Comparison of ENCODE assay signal across 8 cellular contexts in the genomic region with DNA sequence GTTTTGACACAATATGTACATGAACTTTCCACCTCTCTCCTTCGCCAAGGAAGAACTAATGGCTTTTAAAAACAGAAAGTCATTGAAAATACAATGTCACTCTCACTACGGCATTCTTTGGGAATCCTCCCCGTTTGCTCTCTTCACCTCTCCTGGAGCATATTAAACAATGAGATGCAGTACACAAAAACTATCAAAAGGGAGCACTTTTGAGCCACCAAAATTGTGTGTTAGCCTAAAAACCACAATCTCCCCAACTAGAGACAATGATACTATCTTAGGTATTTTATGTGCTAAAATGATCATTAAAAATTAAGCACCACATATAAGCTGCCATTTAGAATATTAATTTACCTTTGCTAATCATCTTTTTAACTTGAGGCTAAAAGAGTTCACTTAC.
DNase-seq lines count a peak whose midpoint lies in the region; ATAC-seq and TF ChIP-seq lines count a peak whose summit lies in the region.

No MANE protein-coding gene starts in this region.

- no peak for TF ChIP-seq POLR2A in spleen (IDR thresholded peaks at IDR 0.05)

- H3K27ac ChIP-seq in AG04450 (ENCODE audit: low read depth, low read length) (no peak overlapping the region), spleen (no peak overlapping the region)

- H3K4me3 ChIP-seq in AG04450 (ENCODE audit: low read depth, low read length), result no peak overlapping the region
- H3K4me3 ChIP-seq in cardiac fibroblast (replicated peaks in 1 of 2; ENCODE audit: low read depth in 2 of 2, low read length in 2 of 2), result no peak overlapping the region
- H3K4me3 ChIP-seq in spleen, result no peak overlapping the region

- CTCF ChIA-PET in AG04450 (lab: Charles Lee), result interaction anchor here (0.6 to 2.5 kb wide), 11 partner anchors 10 to 757 kb away, joined by 3 to 28 read pairs (median 4); no protein-coding TSS in a partner anchor

- intact Hi-C loops in spleen (cut with DNase I; ENCODE audit: low total_unique reads), result no loop called here

- H3K9me3 ChIP-seq in AG04450 (ENCODE audit: control insufficient read depth, insufficient read depth, low read length) (no peaks in the 10 kb centered on the region), spleen (no peaks in the 10 kb centered on the region)

- no peaks in the 10 kb centered on the region for H3K36me3 ChIP-seq in spleen

- H3K4me1 ChIP-seq in spleen, result no peaks in the 10 kb centered on the region

- 15 to 40% (median 18%) methylated on average over 3 of the region's 3 CpGs for WGBS in spleen, 5 donors

- no peaks in the 10 kb centered on the region for H3K27me3 ChIP-seq in AG04450 (ENCODE audit: control insufficient read depth, insufficient read depth, low read length)
- H3K27me3 ChIP-seq in spleen (replicated peaks in 1 of 7), result no peaks in the 10 kb centered on the region

- ATAC-seq in GM18907 (IDR thresholded peaks at IDR 0.05; ENCODE audit: unreplicated experiment), result peak; percentile 71

- TF ChIP-seq CTCF in AG04450 (IDR thresholded peaks at IDR 0.05; ENCODE audit: low read depth, low read length) (peak; percentile 62), cardiac fibroblast (IDR thresholded peaks at IDR 0.05; ENCODE audit: low read depth, low read length) (no peak), spleen (IDR thresholded peaks at IDR 0.05 in 8 of 11, conservative IDR thresholded peaks at IDR 0.05 in 3 of 11) (peak in 4 of 11 experiments; percentile 11 to 23 (median 18))

- POLR2A ChIA-PET in AG04450 (lab: Yijun Ruan, JAX), result no interaction called here

- DNase-seq in AG04450 (ENCODE audit: low read depth, low spot score), result no peak
- peak; percentile 46 to 49 for DNase-seq in NCI-H2081 (lab: John Stamatoyannopoulos, UW)
- DNase-seq in cardiac fibroblast (ENCODE audit: low read depth in 2 of 2), result peak; percentile 12 to 14
- DNase-seq in renal cortical epithelial cell (ENCODE audit: low read depth), result peak; percentile 47
- no peak for DNase-seq in activated T-cell treated with anti-CD3 and anti-CD28 coated beads, Interleukin-2, amount 50 U/mL, for 1 hour
- DNase-seq in spleen, result no peak
- no peak for DNase-seq in LoVo (ENCODE audit: low spot score)

Comparison
In these comparisons a context has a peak if more than half of its experiments do, and no peak if none do; other contexts are left out.
1. DNase-seq: peak in NCI-H2081 (2 of 2), cardiac fibroblast (2 of 2) and renal cortical epithelial cell (single experiment); none in AG04450 (single experiment), activated T-cell treated with anti-CD3 and anti-CD28 coated beads, Interleukin-2, amount 50 U/mL, for 1 hour (single experiment), spleen (single experiment) and LoVo (single experiment).